ENCODE assay signal across 1 cellular context in the genomic region with DNA sequence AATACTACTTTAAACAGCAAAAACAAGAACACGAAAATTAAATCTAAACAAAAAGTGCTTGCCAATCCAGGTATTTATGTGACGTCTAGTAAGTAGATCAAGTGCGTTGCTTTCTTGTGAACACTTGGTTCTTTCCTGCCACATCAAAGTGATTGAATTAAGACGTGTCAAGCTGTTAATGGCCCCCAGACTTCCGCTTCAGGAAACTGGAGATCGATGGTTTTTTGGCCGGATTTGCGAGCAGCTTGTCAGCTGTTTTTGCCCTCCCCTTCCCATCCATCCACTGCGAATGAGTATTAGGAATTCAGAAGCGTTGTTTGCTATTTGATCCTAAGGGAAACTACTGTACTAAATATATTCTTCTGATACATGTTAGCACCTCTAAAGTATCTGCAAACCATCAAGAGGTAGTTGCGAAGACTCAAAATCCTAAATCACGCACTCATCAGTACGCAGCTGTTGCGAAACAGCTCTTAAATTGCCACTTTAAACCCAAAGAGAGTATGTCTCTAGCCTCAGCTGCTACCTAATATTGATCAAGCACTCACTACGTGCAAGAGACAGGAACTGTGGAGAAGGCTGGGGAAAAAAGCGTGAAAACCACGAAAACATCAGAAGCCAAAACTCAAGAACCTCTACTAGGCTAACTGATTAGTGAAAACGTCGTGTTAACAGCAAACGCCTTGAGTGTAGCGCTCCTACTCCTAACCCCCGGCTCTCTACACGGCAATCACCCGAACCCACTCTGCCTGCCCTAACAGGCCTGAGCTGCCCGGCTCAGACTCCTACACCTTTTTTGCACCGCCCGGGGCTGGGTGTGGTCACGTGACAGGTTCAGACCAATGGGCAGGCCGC.
TF ChIP-seq lines count a peak whose summit lies in the region.

No MANE protein-coding gene starts in this region.

TF ChIP-seq in IMR-90, 13 proteins besides CTCF, POLR2A, EP300 and RAD21:
- TF ChIP-seq CEBPB (IDR thresholded peaks at IDR 0.05; ENCODE audit: low read depth, low read length): peak; percentile 73
- TF ChIP-seq, protein P1, sequence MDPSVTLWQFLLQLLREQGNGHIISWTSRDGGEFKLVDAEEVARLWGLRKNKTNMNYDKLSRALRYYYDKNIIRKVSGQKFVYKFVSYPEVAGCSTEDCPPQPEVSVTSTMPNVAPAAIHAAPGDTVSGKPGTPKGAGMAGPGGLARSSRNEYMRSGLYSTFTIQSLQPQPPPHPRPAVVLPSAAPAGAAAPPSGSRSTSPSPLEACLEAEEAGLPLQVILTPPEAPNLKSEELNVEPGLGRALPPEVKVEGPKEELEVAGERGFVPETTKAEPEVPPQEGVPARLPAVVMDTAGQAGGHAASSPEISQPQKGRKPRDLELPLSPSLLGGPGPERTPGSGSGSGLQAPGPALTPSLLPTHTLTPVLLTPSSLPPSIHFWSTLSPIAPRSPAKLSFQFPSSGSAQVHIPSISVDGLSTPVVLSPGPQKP (IDR thresholded peaks at IDR 0.05; ENCODE audit: borderline replicate concordance, low read depth, low read length): no peak
